In genomic region chr1:236039736-236040670, GRCh38 we compare ENCODE assay signal across 13 cellular contexts. TPM values are rescaled to one million over a fixed set of nuclear protein-coding genes. Genes with fewer than 3 reads are reported as not detected.
DNase-seq lines count a peak whose midpoint lies in the region; ATAC-seq and TF ChIP-seq lines count a peak whose summit lies in the region.
"Had no signal": no experiment of that assay in that cellular context is flagged by ENCODE, and none has a peak within 500 bp of the region (broad histone marks: within the 10 kb centered on the region; RNA-seq: fewer than 3 reads in every experiment).

No MANE protein-coding gene starts in this region.

- H3K27ac ChIP-seq in cingulate gyrus (ENCODE audit: low read depth, low read length) (peak overlapping the region; percentile 40), right lobe of liver (peak overlapping the region; percentile 50 to 83 (median 66)), tibial artery (peak overlapping the region; percentile 19 to 26)

- H3K27ac Mint-ChIP-seq in stimulated activated naive B cell treated with anti-CD40 and anti-IgM and Interleukin-4, amounts not matched to agents 10 μg/mL and 1 μg/mL and 100 μg/mL, for 72 hours: no peak overlapping the region
- H3K27ac Mint-ChIP-seq: activated naive CD4-positive, alpha-beta T cell treated with anti-CD3 and anti-CD28 coated beads for 36 hours; endodermal cell had no signal

- H3K4me1 Mint-ChIP-seq in stimulated activated naive B cell treated with anti-CD40 and anti-IgM and Interleukin-4, amounts not matched to agents 10 μg/mL and 1 μg/mL and 100 μg/mL, for 72 hours: no peaks in the 10 kb centered on the region

- DNase-seq in NCI-H1417 (lab: John Stamatoyannopoulos, UW): peak in 2 of 3 experiments; percentile 57 to 89
- peak; percentile 61 to 87 (median 77) for DNase-seq in right lobe of liver
- peak in 1 of 2 donors; percentile 70 for DNase-seq in tibial artery
- no peak for DNase-seq in dedifferentiated amniotic fluid mesenchymal stem cell (ENCODE audit: extremely low spot score)
- no peak for DNase-seq in stimulated activated naive B cell treated with anti-CD40 and anti-IgM and Interleukin-4, amounts not matched to agents 10 μg/mL and 1 μg/mL and 100 μg/mL, for 72 hours
- DNase-seq: activated CD4-positive, alpha-beta T cell treated with anti-CD3 and anti-CD28 coated beads for 48 hours; activated naive CD4-positive, alpha-beta T cell treated with anti-CD3 and anti-CD28 coated beads for 36 hours; endodermal cell; NCI-H2171 treated with DMSO at 0.1 percent for 48 hours; nucleus accumbens had no signal

- H3K4me3 ChIP-seq in right lobe of liver (peak overlapping the region in 1 of 3 donors; percentile 15), tibial artery (no peak overlapping the region)

- TF ChIP-seq CTCF in right lobe of liver (IDR thresholded peaks at IDR 0.05): no peak
- no peak for TF ChIP-seq CTCF in tibial artery (IDR thresholded peaks at IDR 0.05)

- H3K36me3 ChIP-seq in right lobe of liver: peaks cover 0 to 27% (median 12%) of the 10 kb centered on the region in 4 donors
- peaks cover 45 to 63% (median 63%) of the 10 kb centered on the region in 3 donors for H3K36me3 ChIP-seq in tibial artery

- peak; percentile 11 for TF ChIP-seq POLR2A in right lobe of liver (IDR thresholded peaks at IDR 0.05)

- intact Hi-C loops in right lobe of liver (cut with DNase I): no loop called here
- intact Hi-C loops in tibial artery (cut with DNase I; ENCODE audit: low total_unique reads): no loop called here

- no peaks in the 10 kb centered on the region for H3K27me3 ChIP-seq in right lobe of liver
- H3K27me3 ChIP-seq in tibial artery: no peaks in the 10 kb centered on the region

- H3K36me3 Mint-ChIP-seq in stimulated activated naive B cell treated with anti-CD40 and anti-IgM and Interleukin-4, amounts not matched to agents 10 μg/mL and 1 μg/mL and 100 μg/mL, for 72 hours: peaks cover 0 to 4% of the 10 kb centered on the region in 2 donors

- ATAC-seq in right lobe of liver (peak; percentile 96 to 99 (median 98)), GM18511 (IDR thresholded peaks at IDR 0.05; ENCODE audit: unreplicated experiment) (no peak), GM18519 (IDR thresholded peaks at IDR 0.05; ENCODE audit: low FRiP score, unreplicated experiment) (no peak)
- no peak for ATAC-seq in stimulated activated naive B cell treated with anti-CD40 and anti-IgM and Interleukin-4, amounts not matched to agents 10 μg/mL and 1 μg/mL and 100 μg/mL, for 72 hours (replicated peaks)

- peaks cover 10 to 27% of the 10 kb centered on the region in 2 donors for H3K27me3 Mint-ChIP-seq in stimulated activated naive B cell treated with anti-CD40 and anti-IgM and Interleukin-4, amounts not matched to agents 10 μg/mL and 1 μg/mL and 100 μg/mL, for 72 hours

- H3K9me3 Mint-ChIP-seq in stimulated activated naive B cell treated with anti-CD40 and anti-IgM and Interleukin-4, amounts not matched to agents 10 μg/mL and 1 μg/mL and 100 μg/mL, for 72 hours: peaks cover 0 to 4% of the 10 kb centered on the region in 2 donors

- H3K4me3 Mint-ChIP-seq in stimulated activated naive B cell treated with anti-CD40 and anti-IgM and Interleukin-4, amounts not matched to agents 10 μg/mL and 1 μg/mL and 100 μg/mL, for 72 hours: no peak overlapping the region
- H3K4me3 Mint-ChIP-seq: activated naive CD4-positive, alpha-beta T cell treated with anti-CD3 and anti-CD28 coated beads for 36 hours; endodermal cell had no signal

- 49% methylated on average over 11 of the region's 13 CpGs for WGBS in right lobe of liver (ENCODE audit: insufficient coverage, low coverage, low lambda C conversion rate, missing lambda C conversion rate)

- no peaks in the 10 kb centered on the region for H3K9me3 ChIP-seq in right lobe of liver
- H3K9me3 ChIP-seq in tibial artery: no peaks in the 10 kb centered on the region

- H3K4me1 ChIP-seq in right lobe of liver (peaks cover 0 to 16% (median 8%) of the 10 kb centered on the region in 4 donors), tibial artery (peaks cover 0 to 11% (median 3%) of the 10 kb centered on the region in 4 donors)

RNA-seq across cellular contexts. Expression of gene NID1, which starts 24.9 kb away (rescaled TPM):
- total RNA-seq in right lobe of liver: 10 to 100 TPM; 45.7 to 67.1 (median 59.1) TPM

Comparison
In these comparisons a context has a peak if more than half of its experiments do, and no peak if none do; other contexts are left out.
1. DNase-seq: peak in NCI-H1417 (2 of 3) and right lobe of liver (3 of 3); none in dedifferentiated amniotic fluid mesenchymal stem cell (single experiment) and stimulated activated naive B cell treated with anti-CD40 and anti-IgM and Interleukin-4, amounts not matched to agents 10 μg/mL and 1 μg/mL and 100 μg/mL, for 72 hours (single experiment).
2. ATAC-seq: peak in right lobe of liver (4 of 4); none in stimulated activated naive B cell treated with anti-CD40 and anti-IgM and Interleukin-4, amounts not matched to agents 10 μg/mL and 1 μg/mL and 100 μg/mL, for 72 hours (0 of 2), GM18511 (single experiment) and GM18519 (single experiment).
3. Peak in every context shown above with its lines, with median percentiles within 50 percentile points of each other: H3K27ac ChIP-seq.